In genomic region chr2:157876771-157877108, GRCh38 we compare ENCODE assay signal across 8 cellular contexts. TPM values are rescaled to one million over a fixed set of nuclear protein-coding genes. Genes with fewer than 3 reads are reported as not detected.
DNase-seq lines count a peak whose midpoint lies in the region; ATAC-seq and TF ChIP-seq lines count a peak whose summit lies in the region.

No MANE protein-coding gene starts in this region.

- H3K36me3 ChIP-seq in SK-N-SH (replicated peaks in 1 of 2; ENCODE audit: control insufficient read depth in 1 of 2, insufficient read depth in 2 of 2, low read length in 1 of 2) (peaks cover 0 to 2% of the 10 kb centered on the region in 2 experiments), iPS DF 6.9 (ENCODE audit: control insufficient read depth, insufficient read depth, low read length) (no peaks in the 10 kb centered on the region)

- peak overlapping the region; percentile 80 for H3K4me2 ChIP-seq in SK-N-SH

- DNase-seq in SK-N-SH (no peak), iPS DF 6.9 (ENCODE audit: low read depth, low spot score) (no peak)
- no peak for DNase-seq in stimulated activated naive B cell treated with anti-CD40 and anti-IgM and Interleukin-4, amounts not matched to agents 10 μg/mL and 1 μg/mL and 100 μg/mL, for 72 hours

- H3K9me3 Mint-ChIP-seq in stimulated activated naive B cell treated with anti-CD40 and anti-IgM and Interleukin-4, amounts not matched to agents 10 μg/mL and 1 μg/mL and 100 μg/mL, for 72 hours = no peaks in the 10 kb centered on the region

- H3K4me1 ChIP-seq in SK-N-SH (ENCODE audit: control insufficient read depth in 1 of 2, insufficient read depth in 2 of 2, low read depth in 1 of 2, low read length in 1 of 2) = peaks cover 8 to 23% of the 10 kb centered on the region in 2 experiments; a peak in 3 of 4 replicates
- no peaks in the 10 kb centered on the region for H3K4me1 ChIP-seq in iPS DF 6.9 (ENCODE audit: control insufficient read depth, insufficient read depth, low read length)

- H3K4me1 Mint-ChIP-seq in stimulated activated naive B cell treated with anti-CD40 and anti-IgM and Interleukin-4, amounts not matched to agents 10 μg/mL and 1 μg/mL and 100 μg/mL, for 72 hours = peaks cover 13 to 35% of the 10 kb centered on the region in 2 donors

- H3K27ac ChIP-seq in SK-N-SH (ENCODE audit: low read depth in 2 of 2, low read length in 1 of 2) = peak overlapping the region; percentile 66 to 87
- H3K27ac ChIP-seq in iPS DF 6.9 (ENCODE audit: low read length) = no peak overlapping the region

- H3F3A ChIP-seq in SK-N-SH (replicated peaks; ENCODE audit: insufficient read depth) = peaks cover 3% of the 10 kb centered on the region

- peak overlapping the region; percentile 71 for H3K9ac ChIP-seq in SK-N-SH

- H3K4me3 ChIP-seq in SK-N-SH (ENCODE audit: low read depth in 2 of 2, low read length in 1 of 2) = peak overlapping the region; percentile 68 to 88
- peak overlapping the region; percentile 50 for H3K4me3 ChIP-seq in WI38 (ENCODE audit: low read depth, low read length)
- H3K4me3 ChIP-seq in iPS DF 6.9 (ENCODE audit: low read length) = peak overlapping the region; percentile 74; the same call in 1 of the 2 replicates

- peak overlapping the region; percentile 69 to 85 for H3K4me3 Mint-ChIP-seq in stimulated activated naive B cell treated with anti-CD40 and anti-IgM and Interleukin-4, amounts not matched to agents 10 μg/mL and 1 μg/mL and 100 μg/mL, for 72 hours

- TF ChIP-seq EP300 in SK-N-SH (IDR thresholded peaks at IDR 0.05; ENCODE audit: borderline replicate concordance in 1 of 2, low read depth in 1 of 2, low read length in 1 of 2) = no peak

- WGBS in SK-N-SH (ENCODE audit: low lambda C conversion rate) = 25% methylated on average over 5 of the region's 14 CpGs
- no CpG with 5 or more reads among the region's 14 CpGs for WGBS in iPS DF 6.9 (ENCODE audit: insufficient coverage, insufficient read length)

- H3K27me3 Mint-ChIP-seq in stimulated activated naive B cell treated with anti-CD40 and anti-IgM and Interleukin-4, amounts not matched to agents 10 μg/mL and 1 μg/mL and 100 μg/mL, for 72 hours = no peaks in the 10 kb centered on the region

- peak overlapping the region; percentile 20 for H3K27ac Mint-ChIP-seq in stimulated activated naive B cell treated with anti-CD40 and anti-IgM and Interleukin-4, amounts not matched to agents 10 μg/mL and 1 μg/mL and 100 μg/mL, for 72 hours

- peaks cover 24% of the 10 kb centered on the region for H4K20me1 ChIP-seq in SK-N-SH (ENCODE audit: insufficient read depth)

- H3K79me2 ChIP-seq in SK-N-SH (ENCODE audit: insufficient read depth) = peaks cover 38% of the 10 kb centered on the region

- no peak for TF ChIP-seq RAD21 in SK-N-SH (IDR thresholded peaks at IDR 0.05; ENCODE audit: low read length)

- CTCF ChIA-PET in SK-N-SH (lab: Yijun Ruan, JAX) = interaction anchor here (0.9 to 2.4 kb wide), 18 partner anchors 9 to 869 kb away, joined by 3 to 9 read pairs (median 5); no protein-coding TSS in a partner anchor

- no peaks in the 10 kb centered on the region for H3K9me2 ChIP-seq in SK-N-SH

- H3K9me3 ChIP-seq in SK-N-SH (no peaks in the 10 kb centered on the region), iPS DF 6.9 (ENCODE audit: control insufficient read depth, insufficient read depth, low read length) (no peaks in the 10 kb centered on the region)

- peak overlapping the region; percentile 79 for H2AFZ ChIP-seq in SK-N-SH (ENCODE audit: low read depth)

- TF ChIP-seq CTCF in SK-N-SH (IDR thresholded peaks at IDR 0.05) (no peak), WI38 (IDR thresholded peaks at IDR 0.05; ENCODE audit: low read depth, low read length) (no peak)

- POLR2A ChIA-PET in SK-N-SH (lab: Yijun Ruan, JAX) = interaction anchor here (0.6 to 1.6 kb wide), 7 partner anchors 12 to 147 kb away, joined by 3 to 10 read pairs (median 4); no protein-coding TSS in a partner anchor

- H3K36me3 Mint-ChIP-seq in stimulated activated naive B cell treated with anti-CD40 and anti-IgM and Interleukin-4, amounts not matched to agents 10 μg/mL and 1 μg/mL and 100 μg/mL, for 72 hours = peaks cover 2 to 3% of the 10 kb centered on the region in 2 donors

- H3K27me3 ChIP-seq in SK-N-SH (ENCODE audit: insufficient read depth) = no peaks in the 10 kb centered on the region
- H3K27me3 ChIP-seq in iPS DF 6.9 (ENCODE audit: control insufficient read depth, insufficient read depth, low read length) = no peaks in the 10 kb centered on the region

- ATAC-seq in SK-N-SH treated with all-trans-retinoic acid at 6 μM for 48 hours (no peak), GM18907 (IDR thresholded peaks at IDR 0.05; ENCODE audit: unreplicated experiment) (no peak), HG02973 (IDR thresholded peaks at IDR 0.05; ENCODE audit: unreplicated experiment) (no peak), GM21528 (IDR thresholded peaks at IDR 0.05; ENCODE audit: low FRiP score, unreplicated experiment) (no peak)
- ATAC-seq in stimulated activated naive B cell treated with anti-CD40 and anti-IgM and Interleukin-4, amounts not matched to agents 10 μg/mL and 1 μg/mL and 100 μg/mL, for 72 hours (replicated peaks) = no peak

TF ChIP-seq in SK-N-SH, 30 proteins besides CTCF, POLR2A, EP300 and RAD21:
- no peak for TF ChIP-seq USF2 (IDR thresholded peaks at IDR 0.05; ENCODE audit: borderline replicate concordance, low read depth, low read length)
- TF ChIP-seq FOXM1 (IDR thresholded peaks at IDR 0.05; ENCODE audit: low read depth) = no peak
- no peak for TF ChIP-seq JUND (IDR thresholded peaks at IDR 0.05)
- TF ChIP-seq GABPA (IDR thresholded peaks at IDR 0.05; ENCODE audit: low read depth) = no peak
TF ChIP-seq in SK-N-SH: peak in this region for 0.

TF ChIP-seq in SK-N-SH treated with all-trans-retinoic acid at 6 μM for 48 hours, 23 proteins besides CTCF, POLR2A, EP300 and RAD21:
- TF ChIP-seq ESRRG (CRISPR knock-in tag; IDR thresholded peaks at IDR 0.05) (no peak), ARNTL (CRISPR knock-in tag; IDR thresholded peaks at IDR 0.05; ENCODE audit: borderline replicate concordance, low read depth) (no peak), RARB (CRISPR knock-in tag; IDR thresholded peaks at IDR 0.05) (no peak), CSDC2 (CRISPR knock-in tag; IDR thresholded peaks at IDR 0.05) (no peak), OSR1 (CRISPR knock-in tag; IDR thresholded peaks at IDR 0.05) (no peak), TSHZ2 (CRISPR knock-in tag; IDR thresholded peaks at IDR 0.05) (no peak), TOX (CRISPR knock-in tag; IDR thresholded peaks at IDR 0.05; ENCODE audit: borderline replicate concordance) (no peak), ZFP30 (CRISPR knock-in tag; IDR thresholded peaks at IDR 0.05) (no peak)
TF ChIP-seq in SK-N-SH treated with all-trans-retinoic acid at 6 μM for 48 hours: peak in this region for 0.

RNA-seq across cellular contexts. Expression of gene ACVR1, which starts 0.6 kb away (rescaled TPM):
- 21.0 and 22.4 TPM in 2 replicates for polyA plus RNA-seq in SK-N-SH (2012; rRNA removed)
- polyA plus RNA-seq in SK-N-SH (2012; cell fraction: cytosol; rRNA removed) = 36.5 and 38.2 TPM in 2 replicates
- 24.4 and 30.1 TPM in 2 replicates for polyA plus RNA-seq in SK-N-SH (2012; cell fraction: nucleus; rRNA removed)
